ENCODE assay signal across 15 cellular contexts in genomic region chrX:133983974-133984578, GRCh38. TPM values are rescaled to one million over a fixed set of nuclear protein-coding genes. Genes with fewer than 3 reads are reported as not detected.
DNase-seq lines count a peak whose midpoint lies in the region; ATAC-seq, FAIRE-seq and TF ChIP-seq lines count a peak whose summit lies in the region.
"Had no signal": no experiment of that assay in that cellular context is flagged by ENCODE, and none has a peak within 500 bp of the region (broad histone marks: within the 10 kb centered on the region; RNA-seq: fewer than 3 reads in every experiment).

No MANE protein-coding gene starts in this region.

- H3K4me3 ChIP-seq in iPS-15b (ENCODE audit: low read depth, low read length): peak overlapping the region; percentile 75
- H3K4me3 ChIP-seq: testis had no signal

- no peaks in the 10 kb centered on the region for H3K36me3 Mint-ChIP-seq in activated CD4-positive, alpha-beta memory T cell treated with anti-CD3 and anti-CD28 coated beads for 36 hours
- no peaks in the 10 kb centered on the region for H3K36me3 Mint-ChIP-seq in activated CD4-positive, alpha-beta memory T cell treated with anti-CD3 and anti-CD28 coated beads, Interleukin-2, amount 10 ng/mL, durations not matched to agents 7 days and 5 days (ENCODE audit: low read depth)
- peaks cover 2% of the 10 kb centered on the region for H3K36me3 Mint-ChIP-seq in osteocyte (ENCODE audit: unreplicated experiment)
- H3K36me3 Mint-ChIP-seq: naive B cell had no signal

- H3K9me3 Mint-ChIP-seq in activated CD4-positive, alpha-beta memory T cell treated with anti-CD3 and anti-CD28 coated beads for 36 hours: no peaks in the 10 kb centered on the region
- H3K9me3 Mint-ChIP-seq in activated CD4-positive, alpha-beta memory T cell treated with anti-CD3 and anti-CD28 coated beads, Interleukin-2, amount 10 ng/mL, durations not matched to agents 7 days and 5 days: no peaks in the 10 kb centered on the region
- no peaks in the 10 kb centered on the region for H3K9me3 Mint-ChIP-seq in osteocyte (ENCODE audit: unreplicated experiment)

- intact Hi-C loops in activated CD4-positive, alpha-beta memory T cell treated with anti-CD3 and anti-CD28 coated beads for 36 hours (cut with micrococcal nuclease): no loop called here

- H3K9me3 ChIP-seq in iPS-15b (ENCODE audit: control insufficient read depth, insufficient read depth, low read length): no peaks in the 10 kb centered on the region
- H3K9me3 ChIP-seq: testis had no signal

- H3K27me3 Mint-ChIP-seq in activated CD4-positive, alpha-beta memory T cell treated with anti-CD3 and anti-CD28 coated beads for 36 hours: peaks cover 24% of the 10 kb centered on the region
- peaks cover 47% of the 10 kb centered on the region for H3K27me3 Mint-ChIP-seq in activated CD4-positive, alpha-beta memory T cell treated with anti-CD3 and anti-CD28 coated beads, Interleukin-2, amount 10 ng/mL, durations not matched to agents 7 days and 5 days
- H3K27me3 Mint-ChIP-seq in osteocyte (ENCODE audit: unreplicated experiment): peaks cover 28% of the 10 kb centered on the region

- no peak for FAIRE-seq in HTR-8/SVneo (lab: Jason Lieb, UNC)

- DNase-seq in activated CD4-positive, alpha-beta memory T cell treated with anti-CD3 and anti-CD28 coated beads for 36 hours: no peak
- DNase-seq in activated CD4-positive, alpha-beta memory T cell treated with anti-CD3 and anti-CD28 coated beads, Interleukin-2, amount 10 ng/mL, durations not matched to agents 7 days and 5 days: no peak
- DNase-seq in HEK293T (ENCODE audit: extremely low spot score): no peak
- no peak for DNase-seq in osteocyte (ENCODE audit: extremely low spot score, unreplicated experiment)
- no peak for DNase-seq in HTR-8/SVneo (ENCODE audit: insufficient read length, low spot score)
- DNase-seq: effector memory CD4-positive, alpha-beta T cell; kidney glomerular epithelial cell; naive B cell; testis had no signal

- TF ChIP-seq CTCF in osteocyte (IDR thresholded peaks at IDR 0.05): no peak

- no peak for ATAC-seq in GM21723 (IDR thresholded peaks at IDR 0.05; ENCODE audit: unreplicated experiment)
- no peak for ATAC-seq in HG03280 (IDR thresholded peaks at IDR 0.05; ENCODE audit: unreplicated experiment)
- ATAC-seq: HCT116 had no signal

- peak overlapping the region; percentile 26 for H3K4me3 Mint-ChIP-seq in activated CD4-positive, alpha-beta memory T cell treated with anti-CD3 and anti-CD28 coated beads for 36 hours
- no peak overlapping the region for H3K4me3 Mint-ChIP-seq in activated CD4-positive, alpha-beta memory T cell treated with anti-CD3 and anti-CD28 coated beads, Interleukin-2, amount 10 ng/mL, durations not matched to agents 7 days and 5 days
- peak overlapping the region; percentile 69 for H3K4me3 Mint-ChIP-seq in osteocyte (ENCODE audit: unreplicated experiment)

- H3K9ac ChIP-seq in iPS-15b (ENCODE audit: low read depth, low read length): no peak overlapping the region

- CTCF ChIA-PET in activated CD4-positive, alpha-beta memory T cell treated with anti-CD3 and anti-CD28 coated beads for 36 hours (lab: Charles Lee): no interaction called here
- CTCF ChIA-PET in activated CD4-positive, alpha-beta memory T cell treated with anti-CD3 and anti-CD28 coated beads, Interleukin-2, amount 10 ng/mL, durations not matched to agents 7 days and 5 days (lab: Charles Lee): no interaction called here
- CTCF ChIA-PET in HEK293T (lab: Yijun Ruan, JAX): no interaction called here

- POLR2A ChIA-PET in activated CD4-positive, alpha-beta memory T cell treated with anti-CD3 and anti-CD28 coated beads for 36 hours (lab: Charles Lee): no interaction called here
- POLR2A ChIA-PET in activated CD4-positive, alpha-beta memory T cell treated with anti-CD3 and anti-CD28 coated beads, Interleukin-2, amount 10 ng/mL, durations not matched to agents 7 days and 5 days (lab: Charles Lee): no interaction called here
- POLR2A ChIA-PET in HEK293T (lab: Yijun Ruan, JAX): no interaction called here

- peaks cover 40% of the 10 kb centered on the region for H3K4me1 ChIP-seq in iPS-15b (ENCODE audit: control insufficient read depth, insufficient read depth, low read length)
- H3K4me1 ChIP-seq: testis had no signal

- peaks cover 17% of the 10 kb centered on the region for H3K27me3 ChIP-seq in iPS-15b (ENCODE audit: control insufficient read depth, insufficient read depth, low read length)
- H3K27me3 ChIP-seq: testis had no signal

- peaks cover 7% of the 10 kb centered on the region for H3K4me1 Mint-ChIP-seq in activated CD4-positive, alpha-beta memory T cell treated with anti-CD3 and anti-CD28 coated beads for 36 hours (ENCODE audit: low read depth)
- peaks cover 3% of the 10 kb centered on the region for H3K4me1 Mint-ChIP-seq in activated CD4-positive, alpha-beta memory T cell treated with anti-CD3 and anti-CD28 coated beads, Interleukin-2, amount 10 ng/mL, durations not matched to agents 7 days and 5 days
- H3K4me1 Mint-ChIP-seq in osteocyte (ENCODE audit: unreplicated experiment): peaks cover 38% of the 10 kb centered on the region

- no peaks in the 10 kb centered on the region for H3K36me3 ChIP-seq in iPS-15b (ENCODE audit: control insufficient read depth, insufficient read depth, low read length)

- H3K27ac Mint-ChIP-seq in activated CD4-positive, alpha-beta memory T cell treated with anti-CD3 and anti-CD28 coated beads for 36 hours: no peak overlapping the region
- no peak overlapping the region for H3K27ac Mint-ChIP-seq in activated CD4-positive, alpha-beta memory T cell treated with anti-CD3 and anti-CD28 coated beads, Interleukin-2, amount 10 ng/mL, durations not matched to agents 7 days and 5 days
- H3K27ac Mint-ChIP-seq in osteocyte (ENCODE audit: unreplicated experiment): no peak overlapping the region

TF ChIP-seq in HEK293T, 16 proteins besides CTCF, POLR2A, EP300 and RAD21:
- TF ChIP-seq FOXA1 (IDR thresholded peaks at IDR 0.05) (no peak), PKNOX1 (IDR thresholded peaks at IDR 0.05) (peak; percentile 16; the same call in 1 of the 2 replicates)

RNA-seq across cellular contexts. Expression of gene GPC3, which starts 1.3 kb away (rescaled TPM):
- total RNA-seq in activated CD4-positive, alpha-beta memory T cell treated with anti-CD3 and anti-CD28 coated beads for 36 hours: under 1 TPM; 0.14 to 0.39 TPM
- total RNA-seq in activated CD4-positive, alpha-beta memory T cell treated with anti-CD3 and anti-CD28 coated beads, Interleukin-2, amount 10 ng/mL, durations not matched to agents 7 days and 5 days: under 1 TPM; 0.08 to 0.13 TPM
- total RNA-seq in osteocyte: 18.6 and 19.6 TPM in 2 replicates
- total RNA-seq: fibroblast of villous mesenchyme, M059J had no signal

Comparison
In these comparisons a context has a peak if more than half of its experiments do, and no peak if none do; other contexts are left out.
1. RNA of gene GPC3, which starts 1.3 kb away (total RNA-seq): 18.6 to 19.6 TPM in osteocyte; 0.14 to 0.39 TPM in activated CD4-positive, alpha-beta memory T cell treated with anti-CD3 and anti-CD28 coated beads for 36 hours and 0.08 to 0.13 TPM in activated CD4-positive, alpha-beta memory T cell treated with anti-CD3 and anti-CD28 coated beads, Interleukin-2, amount 10 ng/mL, durations not matched to agents 7 days and 5 days; every median in the first group is over 10 times any median in the second.